Comparison of ENCODE assay signal across 8 cellular contexts in the genomic region with DNA sequence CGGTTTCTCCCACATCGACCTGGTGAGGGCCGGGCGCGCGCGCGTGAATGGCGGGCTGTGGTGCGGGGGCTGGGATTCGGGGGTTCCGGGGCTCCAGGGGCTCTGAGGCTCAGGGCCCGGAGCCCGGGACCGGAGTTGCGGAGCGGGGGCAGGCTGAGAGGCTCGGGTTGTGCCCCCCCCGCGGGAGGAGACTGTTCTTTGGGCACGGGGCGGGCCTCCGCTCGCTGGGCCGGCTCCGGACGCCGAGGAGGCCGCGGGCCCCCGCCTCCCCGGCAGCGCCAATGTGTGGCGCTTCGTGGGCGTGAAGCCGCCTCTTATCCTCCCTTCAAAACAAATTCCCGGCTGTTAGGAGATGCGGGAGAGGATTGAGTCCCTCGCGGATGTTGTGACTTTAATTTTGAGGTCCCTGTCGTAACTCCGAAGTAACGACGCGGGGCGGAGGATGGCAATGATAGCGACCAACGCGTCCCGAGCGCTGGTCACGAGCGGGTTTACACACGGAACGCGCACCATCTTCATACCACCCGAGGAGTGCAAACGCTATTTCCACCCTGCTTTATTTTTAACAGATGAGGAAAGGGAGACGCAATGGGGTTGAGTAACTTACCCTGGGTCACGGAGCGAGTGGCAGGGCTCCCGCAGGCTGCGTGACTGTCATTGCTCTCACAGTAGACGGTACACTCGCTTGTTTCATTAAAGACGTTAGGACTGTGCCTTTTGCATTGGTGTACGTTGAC. TPM values are rescaled to one million over a fixed set of nuclear protein-coding genes. Genes with fewer than 3 reads are reported as not detected.
DNase-seq lines count a peak whose midpoint lies in the region; ATAC-seq and TF ChIP-seq lines count a peak whose summit lies in the region.

No MANE protein-coding gene starts in this region.

- H3K4me1 ChIP-seq in HUES6 (ENCODE audit: control insufficient read depth, insufficient read depth, low read length) (peaks cover 5% of the 10 kb centered on the region; the same call in 1 of the 2 replicates), muscle layer of colon (ENCODE audit: insufficient read depth, low read length) (peaks cover 29% of the 10 kb centered on the region), thyroid gland (peaks cover 9 to 14% of the 10 kb centered on the region in 2 donors)

- H3K9me3 ChIP-seq in HUES6 (ENCODE audit: control insufficient read depth, insufficient read depth, low read depth, low read length) (no peaks in the 10 kb centered on the region), muscle layer of colon (ENCODE audit: low read length) (no peaks in the 10 kb centered on the region), thyroid gland (no peaks in the 10 kb centered on the region)

- no peak for TF ChIP-seq POLR2A in thyroid gland (IDR thresholded peaks at IDR 0.05)

- DNase-seq in ELF-1 (ENCODE audit: low read depth, low spot score) (peak; percentile 24), epithelial cell of proximal tubule (ENCODE audit: low read depth) (no peak), thyroid gland (peak; percentile 18 to 36), islet precursor cell (no peak)

- H3K36me3 ChIP-seq in HUES6 (ENCODE audit: control insufficient read depth, insufficient read depth, low read length) (peaks cover 47% of the 10 kb centered on the region), muscle layer of colon (ENCODE audit: insufficient read depth, low read length) (peaks cover 4% of the 10 kb centered on the region), thyroid gland (no peaks in the 10 kb centered on the region)

- no peak for TF ChIP-seq CTCF in epithelial cell of proximal tubule (conservative IDR thresholded peaks at IDR 0.05; ENCODE audit: low read depth, low read length)
- no peak for TF ChIP-seq CTCF in thyroid gland (IDR thresholded peaks at IDR 0.05)

- H3K9ac ChIP-seq in HUES6 (ENCODE audit: low read length) (peak overlapping the region; percentile 93), muscle layer of colon (ENCODE audit: low read length) (peak overlapping the region; percentile 90)

- 0% methylated on average over 20 to 34 of the region's 68 CpGs for WGBS in thyroid gland, 2 donors

- H3K4me3 ChIP-seq in HUES6 (ENCODE audit: low read depth, low read length) (peak overlapping the region; percentile 100), epithelial cell of proximal tubule (ENCODE audit: low read depth, low read length) (peak overlapping the region; percentile 76), muscle layer of colon (ENCODE audit: low read depth in 1 of 2, low read length in 2 of 2) (peak overlapping the region; percentile 96 to 98), thyroid gland (replicated peaks in 1 of 3) (peak overlapping the region; percentile 3 to 99 (median 89))

- H3K27ac ChIP-seq in HUES6 (ENCODE audit: low read depth, low read length): peak overlapping the region; percentile 99
- H3K27ac ChIP-seq in muscle layer of colon (ENCODE audit: low read depth, low read length): peak overlapping the region; percentile 96
- peak overlapping the region; percentile 89 to 93 (median 90) for H3K27ac ChIP-seq in thyroid gland

- intact Hi-C loops in thyroid gland (cut with DNase I): no loop called here

- H3K27me3 ChIP-seq in HUES6 (ENCODE audit: control insufficient read depth, insufficient read depth, low read length): no peaks in the 10 kb centered on the region
- no peaks in the 10 kb centered on the region for H3K27me3 ChIP-seq in muscle layer of colon (ENCODE audit: control insufficient read depth in 1 of 2, insufficient read depth in 2 of 2, low read length in 2 of 2)
- H3K27me3 ChIP-seq in thyroid gland: no peaks in the 10 kb centered on the region

- peak; percentile 37 for ATAC-seq in GM21423 (IDR thresholded peaks at IDR 0.05; ENCODE audit: unreplicated experiment)
- ATAC-seq in activated CD4-positive, CD25-positive, alpha-beta regulatory T cell treated with anti-CD3 and anti-CD28 coated beads, Interleukin-2, amount 50 U/mL, for 24 hours: peak; percentile 37 to 54

RNA-seq across cellular contexts. Expression of gene UBA2, which starts 0.5 kb away (rescaled TPM):
- total RNA-seq in epithelial cell of proximal tubule (98.9 and 140 TPM in 2 replicates), thyroid gland (100 to 1,000 TPM in 2 of 4 donors, 10 to 100 TPM in 2; 70.3 to 108 (median 97.7) TPM)

RNA-seq across cellular contexts. Expression of gene PDCD2L, which starts 24.5 kb away (rescaled TPM):
- 16.4 and 38.5 TPM in 2 replicates for total RNA-seq in epithelial cell of proximal tubule
- total RNA-seq in thyroid gland: 10 to 100 TPM in 3 of 4 donors, 1 to 10 TPM in 1; 7.9 to 15.9 (median 11.8) TPM

RNA-seq across cellular contexts. Expression of gene WTIP, which starts 52.8 kb away (rescaled TPM):
- total RNA-seq in epithelial cell of proximal tubule (4.5 and 27.9 TPM in 2 replicates), thyroid gland (10 to 100 TPM; 14.1 to 22.1 (median 16.7) TPM)

Comparison
In these comparisons a context has a peak if more than half of its experiments do, and no peak if none do; other contexts are left out.
1. DNase-seq: peak in ELF-1 (single experiment) and thyroid gland (2 of 2); none in epithelial cell of proximal tubule (single experiment) and islet precursor cell (single experiment).
2. Peak in every context shown above with its lines, with median percentiles within 50 percentile points of each other: H3K27ac ChIP-seq and H3K4me3 ChIP-seq.